11 cellular contexts compared by ENCODE assay signal in the genomic region with DNA sequence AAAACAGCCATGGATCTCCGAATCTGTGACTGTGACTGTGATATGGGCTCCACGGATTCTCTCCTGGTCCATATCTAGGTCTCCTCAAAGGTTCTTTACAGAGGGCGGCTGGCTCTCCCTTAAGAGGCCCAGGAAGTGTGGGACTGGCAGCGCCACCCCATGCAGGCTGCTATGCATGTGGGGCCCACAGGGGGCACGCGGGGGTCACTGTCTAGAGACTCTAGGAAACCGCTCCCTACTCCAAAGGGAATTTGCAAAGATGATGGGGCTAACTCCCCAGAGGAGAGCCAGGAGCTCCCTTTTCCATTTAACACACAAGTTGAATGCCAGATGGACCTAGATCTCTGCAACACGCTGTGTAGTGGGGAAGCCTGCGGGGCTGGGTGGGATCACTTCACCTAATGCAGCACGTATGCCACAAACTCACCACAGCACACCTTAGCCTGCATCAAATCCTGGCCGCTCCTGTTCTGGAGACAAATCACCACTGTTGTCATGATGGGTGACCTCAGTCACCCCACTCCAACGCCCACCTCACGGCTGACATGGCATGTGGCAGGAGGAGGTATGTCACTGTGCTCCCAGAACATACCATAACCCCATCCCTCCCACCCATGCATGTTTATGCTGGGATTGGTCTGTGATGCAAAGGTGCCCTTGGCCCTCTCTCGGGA.
DNase-seq lines count a peak whose midpoint lies in the region; ATAC-seq and TF ChIP-seq lines count a peak whose summit lies in the region.
"Had no signal": no experiment of that assay in that cellular context is flagged by ENCODE, and none has a peak within 500 bp of the region (broad histone marks: within the 10 kb centered on the region; RNA-seq: fewer than 3 reads in every experiment).

No MANE protein-coding gene starts in this region.

- no peak overlapping the region for H3K4me3 Mint-ChIP-seq in activated naive CD8-positive, alpha-beta T cell treated with anti-CD3 and anti-CD28 coated beads, Interleukin-2, amount 50 U/mL, for 24 hours
- H3K4me3 Mint-ChIP-seq in activated naive CD8-positive, alpha-beta T cell treated with anti-CD3 and anti-CD28 coated beads for 36 hours = no peak overlapping the region
- no peak overlapping the region for H3K4me3 Mint-ChIP-seq in nephron progenitor cell
- H3K4me3 Mint-ChIP-seq: activated naive CD8-positive, alpha-beta T cell had no signal

- H3K4me3 ChIP-seq in dorsolateral prefrontal cortex (no peak overlapping the region), tibial artery (no peak overlapping the region)

- H3K27me3 Mint-ChIP-seq in activated naive CD8-positive, alpha-beta T cell treated with anti-CD3 and anti-CD28 coated beads, Interleukin-2, amount 50 U/mL, for 24 hours = no peaks in the 10 kb centered on the region
- no peaks in the 10 kb centered on the region for H3K27me3 Mint-ChIP-seq in activated naive CD8-positive, alpha-beta T cell treated with anti-CD3 and anti-CD28 coated beads for 36 hours
- no peaks in the 10 kb centered on the region for H3K27me3 Mint-ChIP-seq in nephron progenitor cell (ENCODE audit: low read depth, poor library complexity)
- H3K27me3 Mint-ChIP-seq: activated naive CD8-positive, alpha-beta T cell had no signal

- intact Hi-C loops in dorsolateral prefrontal cortex (cut with DNase I) = loop anchor here in 1 of 2 donors (5.0 kb wide), 1 partner anchor 53 kb away; no protein-coding TSS in a partner anchor
- intact Hi-C loops in tibial artery (cut with DNase I; ENCODE audit: low total_unique reads) = no loop called here

- H3K36me3 ChIP-seq in tibial artery = peaks cover 0 to 13% (median 0%) of the 10 kb centered on the region in 3 donors

- H3K4me1 ChIP-seq in tibial artery = peaks cover 0 to 83% (median 60%) of the 10 kb centered on the region in 4 donors

- ATAC-seq in activated naive CD8-positive, alpha-beta T cell treated with anti-CD3 and anti-CD28 coated beads, Interleukin-2, amount 50 U/mL, for 24 hours = peak; percentile 28
- ATAC-seq in HG03175 (IDR thresholded peaks at IDR 0.05; ENCODE audit: unreplicated experiment) = no peak

- H3K9me3 Mint-ChIP-seq in activated naive CD8-positive, alpha-beta T cell treated with anti-CD3 and anti-CD28 coated beads, Interleukin-2, amount 50 U/mL, for 24 hours = no peaks in the 10 kb centered on the region
- no peaks in the 10 kb centered on the region for H3K9me3 Mint-ChIP-seq in activated naive CD8-positive, alpha-beta T cell treated with anti-CD3 and anti-CD28 coated beads for 36 hours
- H3K9me3 Mint-ChIP-seq in nephron progenitor cell = no peaks in the 10 kb centered on the region

- H3K4me1 Mint-ChIP-seq in activated naive CD8-positive, alpha-beta T cell treated with anti-CD3 and anti-CD28 coated beads, Interleukin-2, amount 50 U/mL, for 24 hours = peaks cover 58% of the 10 kb centered on the region
- peaks cover 62% of the 10 kb centered on the region for H3K4me1 Mint-ChIP-seq in activated naive CD8-positive, alpha-beta T cell treated with anti-CD3 and anti-CD28 coated beads for 36 hours
- H3K4me1 Mint-ChIP-seq in nephron progenitor cell = peaks cover 92% of the 10 kb centered on the region

- H3K27ac ChIP-seq in dorsolateral prefrontal cortex (peak overlapping the region in 53 of 59 donors; percentile 8 to 91 (median 61)), tibial artery (peak overlapping the region; percentile 30 to 56)

- no peak for DNase-seq in activated naive CD8-positive, alpha-beta T cell treated with anti-CD3 and anti-CD28 coated beads, Interleukin-2, amount 50 U/mL, for 24 hours
- no peak for DNase-seq in activated naive CD8-positive, alpha-beta T cell treated with anti-CD3 and anti-CD28 coated beads for 36 hours
- DNase-seq in dorsolateral prefrontal cortex (no peak), nephron progenitor cell (no peak), tibial artery (peak in 1 of 2 donors; percentile 55), globus pallidus (ENCODE audit: low spot score) (no peak), NCI-H2171 (lab: John Stamatoyannopoulos, UW) (no peak)
- DNase-seq: NCI-H1105 treated with DMSO at 0.1 percent for 48 hours, NCI-H524 treated with DMSO at 0.1 percent for 48 hours had no signal

- TF ChIP-seq CTCF in dorsolateral prefrontal cortex (IDR thresholded peaks at IDR 0.05 in 54 of 56, conservative IDR thresholded peaks at IDR 0.05 in 2 of 56; ENCODE audit: low read depth in 1 of 56, partially characterized antibody in 56 of 56) (no peak), nephron progenitor cell (IDR thresholded peaks at IDR 0.05) (no peak), tibial artery (IDR thresholded peaks at IDR 0.05) (no peak)

- peaks cover 6% of the 10 kb centered on the region for H3K36me3 Mint-ChIP-seq in activated naive CD8-positive, alpha-beta T cell treated with anti-CD3 and anti-CD28 coated beads, Interleukin-2, amount 50 U/mL, for 24 hours (ENCODE audit: low read depth)
- H3K36me3 Mint-ChIP-seq in activated naive CD8-positive, alpha-beta T cell treated with anti-CD3 and anti-CD28 coated beads for 36 hours = peaks cover 27% of the 10 kb centered on the region
- H3K36me3 Mint-ChIP-seq in nephron progenitor cell (ENCODE audit: low read depth) = peaks cover 40% of the 10 kb centered on the region

- H3K27ac Mint-ChIP-seq in activated naive CD8-positive, alpha-beta T cell treated with anti-CD3 and anti-CD28 coated beads, Interleukin-2, amount 50 U/mL, for 24 hours = no peak overlapping the region
- H3K27ac Mint-ChIP-seq in activated naive CD8-positive, alpha-beta T cell treated with anti-CD3 and anti-CD28 coated beads for 36 hours = no peak overlapping the region
- peak overlapping the region; percentile 100 for H3K27ac Mint-ChIP-seq in nephron progenitor cell

- H3K9me3 ChIP-seq in tibial artery = no peaks in the 10 kb centered on the region

- no peaks in the 10 kb centered on the region for H3K27me3 ChIP-seq in dorsolateral prefrontal cortex
- no peaks in the 10 kb centered on the region for H3K27me3 ChIP-seq in tibial artery
